8 cellular contexts compared by ENCODE assay signal in the genomic region with DNA sequence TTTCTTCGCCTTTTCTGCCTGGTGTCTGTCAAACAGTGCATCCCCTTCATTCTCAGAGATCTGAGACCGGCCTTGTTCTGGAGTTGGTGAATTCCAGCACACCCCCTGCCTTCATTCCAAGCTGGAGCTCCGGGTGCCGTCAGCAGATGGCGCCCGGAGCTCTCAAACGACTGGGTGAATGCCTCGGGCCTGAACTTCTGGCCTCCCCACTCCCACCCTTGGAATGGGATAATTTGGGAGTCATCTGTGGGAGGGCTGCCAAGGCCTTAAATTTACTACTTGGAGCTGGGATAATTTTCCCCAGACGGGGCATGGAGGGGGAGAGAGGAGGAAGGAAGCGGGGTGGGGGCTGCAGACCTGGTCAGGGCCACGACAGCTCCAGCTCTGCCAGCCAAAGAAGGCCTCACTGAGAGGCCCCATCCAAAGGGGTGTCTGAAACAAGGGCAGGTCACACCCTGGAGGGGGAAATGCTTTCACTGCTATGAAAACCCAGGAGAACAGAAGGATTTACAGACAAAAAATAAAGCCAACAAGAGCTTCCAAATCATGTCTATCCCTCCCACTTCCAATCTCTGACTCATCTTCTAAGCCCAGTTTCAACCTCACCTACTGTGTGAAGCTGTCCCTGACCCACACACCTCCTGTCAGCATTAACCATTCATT.
DNase-seq lines count a peak whose midpoint lies in the region; ATAC-seq and TF ChIP-seq lines count a peak whose summit lies in the region.

No MANE protein-coding gene starts in this region.

- H3K79me2 ChIP-seq in GM23248 (ENCODE audit: insufficient read depth): no peaks in the 10 kb centered on the region

- H4K20me1 ChIP-seq in GM23248 (ENCODE audit: insufficient read depth): no peaks in the 10 kb centered on the region

- TF ChIP-seq POLR2A in gastroesophageal sphincter (IDR thresholded peaks at IDR 0.05) (no peak), ovary (IDR thresholded peaks at IDR 0.05) (peak; percentile 27)

- peak overlapping the region; percentile 65 for H3K27ac ChIP-seq in GM23248
- peak overlapping the region in 3 of 4 donors; percentile 40 to 66 (median 47) for H3K27ac ChIP-seq in gastroesophageal sphincter
- H3K27ac ChIP-seq in ovary: peak overlapping the region in 1 of 2 donors; percentile 26

- intact Hi-C loops in ovary (cut with DNase I): loop anchor here (2.0 to 10.0 kb wide), 4 partner anchors 354 to 536 kb away; a partner anchor contains a TSS

- H3K4me3 Mint-ChIP-seq in activated T-cell treated with anti-CD3 and anti-CD28 coated beads, Interleukin-2, amount 50 U/mL, for 72 hours: no peak overlapping the region

- in situ Hi-C loops in GM23248 (cut with MboI): loop anchor here (25.0 kb wide), 1 partner anchor 381 kb away; no protein-coding TSS in a partner anchor

- H3K4me3 ChIP-seq in GM23248 (no peak overlapping the region), gastroesophageal sphincter (no peak overlapping the region), ovary (no peak overlapping the region)

- peaks cover 12% of the 10 kb centered on the region for H3K4me1 Mint-ChIP-seq in activated T-cell treated with anti-CD3 and anti-CD28 coated beads, Interleukin-2, amount 50 U/mL, for 72 hours (ENCODE audit: low read depth)

- H3K4me1 ChIP-seq in GM23248 (ENCODE audit: insufficient read depth): peaks cover 12% of the 10 kb centered on the region
- H3K4me1 ChIP-seq in gastroesophageal sphincter: peaks cover 0 to 18% (median 9%) of the 10 kb centered on the region in 3 donors
- no peaks in the 10 kb centered on the region for H3K4me1 ChIP-seq in ovary (ENCODE audit: insufficient read depth)

- H3K27me3 ChIP-seq in GM23248 (replicated peaks; ENCODE audit: insufficient read depth): peaks cover 49% of the 10 kb centered on the region
- peaks cover 5% of the 10 kb centered on the region for H3K27me3 ChIP-seq in gastroesophageal sphincter
- no peaks in the 10 kb centered on the region for H3K27me3 ChIP-seq in ovary

- H3K9me3 Mint-ChIP-seq in activated T-cell treated with anti-CD3 and anti-CD28 coated beads, Interleukin-2, amount 50 U/mL, for 72 hours: no peaks in the 10 kb centered on the region

- DNase-seq in Ammon's horn (ENCODE audit: low spot score) (peak; percentile 75), GM23248 (peak; percentile 90), NCI-H446 treated with DMSO at 0.1 percent for 48 hours (lab: John Stamatoyannopoulos, UW) (peak; percentile 35), ovary (peak; percentile 79 to 87 (median 84))
- DNase-seq in activated T-cell treated with anti-CD3 and anti-CD28 coated beads, Interleukin-2, amount 50 U/mL, for 72 hours: peak; percentile 12 to 26

- peak in 1 of 2 donors; percentile 40 for ATAC-seq in activated T-cell treated with anti-CD3 and anti-CD28 coated beads, Interleukin-2, amount 50 U/mL, for 72 hours (replicated peaks in 1 of 2)
- ATAC-seq in gastroesophageal sphincter: peak; percentile 85
- ATAC-seq in GM18858 (IDR thresholded peaks at IDR 0.05; ENCODE audit: unreplicated experiment): no peak
- ATAC-seq in GM19397 (IDR thresholded peaks at IDR 0.05; ENCODE audit: unreplicated experiment): no peak

- peak overlapping the region; percentile 56 for H3K4me2 ChIP-seq in GM23248 (ENCODE audit: unreplicated experiment)

- H3K27ac Mint-ChIP-seq in activated T-cell treated with anti-CD3 and anti-CD28 coated beads, Interleukin-2, amount 50 U/mL, for 72 hours: no peak overlapping the region

- no peak for TF ChIP-seq EP300 in gastroesophageal sphincter (IDR thresholded peaks at IDR 0.05)
- TF ChIP-seq EP300 in ovary (IDR thresholded peaks at IDR 0.05): no peak

- 1% methylated on average over 9 to 11 of the region's 11 CpGs for WGBS in GM23248 (ENCODE audit: low coverage in 1 of 2, low lambda C conversion rate in 2 of 2, missing lambda C conversion rate in 2 of 2), 2 experiments
- WGBS in gastroesophageal sphincter (ENCODE audit: low coverage in 1 of 2), 2 donors: 10% methylated on average over 2 to 6 of the region's 11 CpGs
- WGBS in ovary, 3 donors: 5 to 7% (median 6%) methylated on average over 11 of the region's 11 CpGs

- peak; percentile 65 to 89 (median 77) for TF ChIP-seq CTCF in gastroesophageal sphincter (IDR thresholded peaks at IDR 0.05)
- peak; percentile 59 to 78 (median 71) for TF ChIP-seq CTCF in ovary (IDR thresholded peaks at IDR 0.05)

- peak overlapping the region; percentile 59 for H3K9ac ChIP-seq in GM23248

- H3K27me3 Mint-ChIP-seq in activated T-cell treated with anti-CD3 and anti-CD28 coated beads, Interleukin-2, amount 50 U/mL, for 72 hours (ENCODE audit: low read depth): peaks cover 46% of the 10 kb centered on the region

- H3F3A ChIP-seq in GM23248 (ENCODE audit: insufficient read depth): 0 out of 2 replicates have a peak, but pooled peaks cover 8% of the 10 kb centered on the region

- H3K36me3 ChIP-seq in GM23248 (ENCODE audit: low read depth) (no peaks in the 10 kb centered on the region), gastroesophageal sphincter (no peaks in the 10 kb centered on the region), ovary (no peaks in the 10 kb centered on the region)

- peak overlapping the region; percentile 57 for H2AFZ ChIP-seq in GM23248

- no peaks in the 10 kb centered on the region for H3K36me3 Mint-ChIP-seq in activated T-cell treated with anti-CD3 and anti-CD28 coated beads, Interleukin-2, amount 50 U/mL, for 72 hours (ENCODE audit: insufficient read depth in 2 of 2)

- H3K9me3 ChIP-seq in GM23248 (ENCODE audit: low read depth): no peaks in the 10 kb centered on the region
- H3K9me3 ChIP-seq in gastroesophageal sphincter: no peaks in the 10 kb centered on the region
- no peaks in the 10 kb centered on the region for H3K9me3 ChIP-seq in ovary

- no peaks in the 10 kb centered on the region for H3K9me2 ChIP-seq in GM23248 (ENCODE audit: insufficient read depth)

Comparison
In these comparisons a context has a peak if more than half of its experiments do, and no peak if none do; other contexts are left out.
1. DNase-seq: peak in every context shown above with its lines; median percentile 90 in GM23248; 84 in ovary; 75 in Ammon's horn; 35 in NCI-H446 treated with DMSO at 0.1 percent for 48 hours; 19 in activated T-cell treated with anti-CD3 and anti-CD28 coated beads, Interleukin-2, amount 50 U/mL, for 72 hours.